ENCODE assay signal across 25 cellular contexts in genomic region chr14:44649056-44649455, GRCh38.
"Had no signal": no experiment of that assay in that cellular context is flagged by ENCODE, and none has a peak within 500 bp of the region (broad histone marks: within the 10 kb centered on the region; RNA-seq: fewer than 3 reads in every experiment).

No MANE protein-coding gene starts in this region.

- H3K27me3 Mint-ChIP-seq: natural killer cell treated with Interleukin-12 subunit alpha and Interleukin-12 subunit beta and Interleukin-15 and Interleukin-18, amount 100 ng/mL, for 72 hours; progenitor cell of endocrine pancreas; stimulated activated memory B cell treated with anti-CD40 and anti-IgM and Interleukin-4, amounts not matched to agents 10 μg/mL and 1 μg/mL and 100 μg/mL, for 72 hours had no signal

- H3K27ac Mint-ChIP-seq: mesothelial cell of epicardium; naive thymus-derived CD4-positive, alpha-beta T cell; natural killer cell treated with Interleukin-12 subunit alpha and Interleukin-12 subunit beta and Interleukin-15 and Interleukin-18, amount 100 ng/mL, for 72 hours; progenitor cell of endocrine pancreas; stimulated activated memory B cell treated with anti-CD40 and anti-IgM and Interleukin-4, amounts not matched to agents 10 μg/mL and 1 μg/mL and 100 μg/mL, for 72 hours had no signal

- H3K4me1 Mint-ChIP-seq: naive thymus-derived CD4-positive, alpha-beta T cell; stimulated activated memory B cell treated with anti-CD40 and anti-IgM and Interleukin-4, amounts not matched to agents 10 μg/mL and 1 μg/mL and 100 μg/mL, for 72 hours; stimulated activated naive CD8-positive, alpha-beta T cell treated with anti-CD3 and anti-CD28 coated beads, Interleukin-15, amount 100 ng/mL, for 72 hours had no signal

- H3K4me3 ChIP-seq: left lung, lower lobe of right lung, mucosa of descending colon, ovary, right atrium auricular region, right lobe of liver, smooth muscle cell, upper lobe of right lung had no signal

- ATAC-seq: left cardiac atrium; left lung; lower lobe of right lung; mucosa of descending colon; naive thymus-derived CD4-positive, alpha-beta T cell; natural killer cell treated with Interleukin-12 subunit alpha and Interleukin-12 subunit beta and Interleukin-15 and Interleukin-18, amount 100 ng/mL, for 72 hours; stimulated activated memory B cell treated with anti-CD40 and anti-IgM and Interleukin-4, amounts not matched to agents 10 μg/mL and 1 μg/mL and 100 μg/mL, for 72 hours; stimulated activated naive CD8-positive, alpha-beta T cell treated with anti-CD3 and anti-CD28 coated beads, Interleukin-15, amount 100 ng/mL, for 72 hours; upper lobe of right lung had no signal

- H3K9me3 Mint-ChIP-seq: stimulated activated memory B cell treated with anti-CD40 and anti-IgM and Interleukin-4, amounts not matched to agents 10 μg/mL and 1 μg/mL and 100 μg/mL, for 72 hours; stimulated activated naive CD8-positive, alpha-beta T cell treated with anti-CD3 and anti-CD28 coated beads, Interleukin-15, amount 100 ng/mL, for 72 hours had no signal

- DNase-seq: hippocampal formation; kidney glomerular epithelial cell; left cardiac atrium; left lung; lower lobe of right lung; mammary epithelial cell; mesendoderm; mucosa of descending colon; naive thymus-derived CD4-positive, alpha-beta T cell; ovary; right lobe of liver; stimulated activated CD4-positive, alpha-beta T cell treated with anti-CD3 and anti-CD28 coated beads, Interleukin-1b, Interleukin-23, amount 100 ng/mL, for 48 hours; stimulated activated CD4-positive, alpha-beta T cell treated with anti-CD3 and anti-CD28 coated beads, Interleukin-2, amount 100 ng/mL, for 48 hours; stimulated activated CD4-positive, alpha-beta T cell treated with anti-CD3 and anti-CD28 coated beads, Interleukin-4, amount 100 ng/mL, for 4 hours; stimulated activated CD8-positive, alpha-beta memory T cell treated with anti-CD3 and anti-CD28 coated beads, Interleukin-4, amount 100 ng/mL, for 48 hours; stimulated activated naive CD4-positive, alpha-beta T cell treated with Interleukin-2 at 50 U/mL for 16 hours; stimulated activated naive CD8-positive, alpha-beta T cell treated with anti-CD3 and anti-CD28 coated beads, Interleukin-15, amount 100 ng/mL, for 72 hours; trophoblast cell; upper lobe of right lung had no signal

- H3K27ac ChIP-seq: left lung, lower lobe of right lung, ovary, right atrium auricular region, right lobe of liver, upper lobe of right lung had no signal

- H3K36me3 Mint-ChIP-seq: naive thymus-derived CD4-positive, alpha-beta T cell; natural killer cell treated with Interleukin-12 subunit alpha and Interleukin-12 subunit beta and Interleukin-15 and Interleukin-18, amount 100 ng/mL, for 72 hours; stimulated activated memory B cell treated with anti-CD40 and anti-IgM and Interleukin-4, amounts not matched to agents 10 μg/mL and 1 μg/mL and 100 μg/mL, for 72 hours had no signal

- H3K4me1 ChIP-seq: left lung, lower lobe of right lung, right atrium auricular region, right lobe of liver, upper lobe of right lung had no signal

- H3K4me3 Mint-ChIP-seq: mesothelial cell of epicardium; naive thymus-derived CD4-positive, alpha-beta T cell; natural killer cell treated with Interleukin-12 subunit alpha and Interleukin-12 subunit beta and Interleukin-15 and Interleukin-18, amount 100 ng/mL, for 72 hours; stimulated activated memory B cell treated with anti-CD40 and anti-IgM and Interleukin-4, amounts not matched to agents 10 μg/mL and 1 μg/mL and 100 μg/mL, for 72 hours; stimulated activated naive CD8-positive, alpha-beta T cell treated with anti-CD3 and anti-CD28 coated beads, Interleukin-15, amount 100 ng/mL, for 72 hours had no signal

- H3K27me3 ChIP-seq: left lung, ovary, right atrium auricular region, right lobe of liver, upper lobe of right lung had no signal

- H3K9me3 ChIP-seq: left lung, lower lobe of right lung, mucosa of descending colon, ovary, right atrium auricular region, right lobe of liver, upper lobe of right lung had no signal

- H3K4me2 ChIP-seq: smooth muscle cell had no signal

- H3K36me3 ChIP-seq: left lung, lower lobe of right lung, ovary, right atrium auricular region, right lobe of liver, upper lobe of right lung had no signal
